Comparison of ENCODE assay signal across 1 cellular context in genomic region chr3:146019508-146019907, GRCh38.
TF ChIP-seq lines count a peak whose summit lies in the region.

No MANE protein-coding gene starts in this region.

TF ChIP-seq in IMR-90, 13 proteins besides CTCF, POLR2A, EP300 and RAD21 (continued from another document):
- TF ChIP-seq RCOR1 (IDR thresholded peaks at IDR 0.05; ENCODE audit: insufficient replicate concordance, low read length): no peak
